In the genomic region with DNA sequence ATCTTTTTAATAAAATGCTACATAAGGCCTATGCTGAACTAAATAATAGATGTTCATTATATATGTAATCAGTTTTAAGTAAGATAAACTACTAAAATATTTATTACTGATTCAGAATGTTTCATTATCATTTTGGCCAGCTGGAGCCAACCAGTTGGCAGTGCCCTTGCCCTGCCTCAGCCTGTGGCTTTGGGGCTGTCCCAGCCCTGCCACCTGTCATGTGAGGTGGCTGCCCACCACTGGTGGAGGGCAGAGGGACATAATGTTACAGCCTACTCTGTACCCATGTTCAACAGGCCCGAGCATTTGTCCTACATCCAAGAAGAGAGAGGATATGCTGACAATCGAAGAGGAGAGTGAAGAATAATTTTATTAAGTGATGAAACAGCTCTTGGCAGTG, we compare ENCODE assay signal across 27 cellular contexts.
DNase-seq lines count a peak whose midpoint lies in the region; TF ChIP-seq lines count a peak whose summit lies in the region.
"Had no signal": no experiment of that assay in that cellular context is flagged by ENCODE, and none has a peak within 500 bp of the region (broad histone marks: within the 10 kb centered on the region; RNA-seq: fewer than 3 reads in every experiment).

No MANE protein-coding gene starts in this region.

- H3K36me3 ChIP-seq in spleen (no peaks in the 10 kb centered on the region), MG63 (no peaks in the 10 kb centered on the region)
- H3K36me3 ChIP-seq: BE2C; BLaER1; BLaER1 treated with 17β-estradiol and CSF1 and Interleukin-3, amounts not matched to agents 10 nM and 100 nM had no signal

- no peak for TF ChIP-seq CTCF in spleen (IDR thresholded peaks at IDR 0.05 in 8 of 11, conservative IDR thresholded peaks at IDR 0.05 in 3 of 11)

- H3K27ac ChIP-seq in spleen: no peak overlapping the region
- H3K27ac ChIP-seq: 22Rv1; A549; BLaER1; BLaER1 treated with 17β-estradiol and CSF1 and Interleukin-3, amounts not matched to agents 10 nM and 100 nM; C4-2B had no signal

- H3K27me3 ChIP-seq in spleen (replicated peaks in 1 of 7) (no peaks in the 10 kb centered on the region), MG63 (no peaks in the 10 kb centered on the region)
- H3K27me3 ChIP-seq: BE2C; BLaER1; BLaER1 treated with 17β-estradiol and CSF1 and Interleukin-3, amounts not matched to agents 10 nM and 100 nM had no signal

- H3K9me3 ChIP-seq in spleen (peaks cover 0 to 25% (median 4%) of the 10 kb centered on the region in 8 donors), MG63 (no peaks in the 10 kb centered on the region)
- H3K9me3 ChIP-seq: A549, BE2C, Caco-2 had no signal

- H3K4me1 ChIP-seq in spleen: no peaks in the 10 kb centered on the region
- H3K4me1 ChIP-seq: A549; BE2C; BLaER1; BLaER1 treated with 17β-estradiol and CSF1 and Interleukin-3, amounts not matched to agents 10 nM and 100 nM; Caco-2 had no signal

- TF ChIP-seq POLR2A in spleen (IDR thresholded peaks at IDR 0.05): no peak

- intact Hi-C loops in spleen (cut with DNase I; ENCODE audit: low total_unique reads): no loop called here

- WGBS in spleen, 5 donors: 36 to 71% (median 57%) methylated on average over 1 to 2 of the region's 2 CpGs

- H3K4me3 ChIP-seq in spleen (no peak overlapping the region), MG63 (no peak overlapping the region)
- H3K4me3 ChIP-seq: A549; BLaER1; BLaER1 treated with 17β-estradiol and CSF1 and Interleukin-3, amounts not matched to agents 10 nM and 100 nM had no signal

- peak; percentile 25 for DNase-seq in spleen
- DNase-seq in MG63: no peak
- DNase-seq: 8988T; ACHN; AML-193; BE2C; C1 segment of cervical spinal cord; Caco-2; Calu3; CD4-positive, alpha-beta memory T cell; CD4-positive, alpha-beta T cell; CD4-positive, CD25-positive, alpha-beta regulatory T cell; CD8-positive, alpha-beta memory T cell; CD8-positive, alpha-beta T cell; COR-L47; DMS 273 treated with DMSO at 0.1 percent for 48 hours; DMS153; DMS53; DMS79; DMS79 treated with DMSO at 0.1 percent for 48 hours; DND-41; EL had no signal
